11 cellular contexts compared by ENCODE assay signal in the genomic region with DNA sequence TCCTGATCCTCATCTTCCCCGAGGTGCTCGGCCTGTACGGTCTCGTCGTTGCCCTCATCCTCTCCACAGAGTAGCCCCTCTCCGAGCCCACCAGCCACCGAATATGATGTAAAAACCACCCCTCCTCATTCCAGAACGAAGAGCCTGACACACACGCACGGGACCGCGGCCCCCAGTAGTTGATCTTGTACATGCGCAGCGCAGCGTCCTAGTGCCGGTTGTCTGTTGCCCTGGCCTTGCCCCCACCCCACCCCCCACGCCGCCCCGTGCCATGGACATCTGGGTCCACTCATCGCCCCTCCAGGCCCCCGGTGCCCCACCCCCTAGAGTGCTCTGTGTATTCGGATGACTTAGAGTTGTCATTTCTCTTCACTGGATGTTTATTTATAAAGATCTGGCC. TPM values are rescaled to one million over a fixed set of nuclear protein-coding genes. Genes with fewer than 3 reads are reported as not detected.
DNase-seq lines count a peak whose midpoint lies in the region; ATAC-seq and TF ChIP-seq lines count a peak whose summit lies in the region.
"Had no signal": no experiment of that assay in that cellular context is flagged by ENCODE, and none has a peak within 500 bp of the region (broad histone marks: within the 10 kb centered on the region; RNA-seq: fewer than 3 reads in every experiment).

No MANE protein-coding gene starts in this region.

- intact Hi-C loops in Caco-2 (cut with micrococcal nuclease; ENCODE audit: unreplicated experiment) (no loop called here), heart right ventricle (cut with DNase I) (loop anchor here in 8 of 10 donors (2.0 to 10.0 kb wide), 8 partner anchors 35 to 150 kb away; partner anchors contain the start of gene RPL7L1 (in 5 of the 8))

- no peaks in the 10 kb centered on the region for H3K27me3 ChIP-seq in Caco-2 (replicated peaks; ENCODE audit: control insufficient read depth, insufficient read depth, low read length)
- no peaks in the 10 kb centered on the region for H3K27me3 ChIP-seq in heart right ventricle
- H3K27me3 ChIP-seq in skeletal muscle tissue (ENCODE audit: control insufficient read depth in 3 of 3, insufficient read depth in 3 of 3, low read length in 3 of 3): no peaks in the 10 kb centered on the region

- no peaks in the 10 kb centered on the region for H3K9me3 ChIP-seq in Caco-2
- no peaks in the 10 kb centered on the region for H3K9me3 ChIP-seq in heart right ventricle
- no peaks in the 10 kb centered on the region for H3K9me3 ChIP-seq in skeletal muscle tissue (ENCODE audit: control insufficient read depth in 3 of 3, low read length in 3 of 3)

- H3K4me1 Mint-ChIP-seq in Caco-2 (ENCODE audit: low read depth, unreplicated experiment): peaks cover 12% of the 10 kb centered on the region
- H3K4me1 Mint-ChIP-seq in activated T-helper 17 cell treated with anti-CD3 and anti-CD28 coated beads, Interleukin-2, amount 50 U/mL, for 72 hours: peaks cover 12% of the 10 kb centered on the region
- H3K4me1 Mint-ChIP-seq: neural crest cell had no signal

- CTCF ChIA-PET in Caco-2 (lab: Charles Lee): interaction anchor here (0.7 to 2.4 kb wide), 2 partner anchors 66 to 684 kb away, joined by 5 to 34 read pairs; no protein-coding TSS in a partner anchor

- no TSS peak for BruUV-seq in Caco-2 (replicated peaks; lab: Mats Ljungman, UMichigan)

- no peaks in the 10 kb centered on the region for H3K27me3 Mint-ChIP-seq in Caco-2 (ENCODE audit: insufficient read depth, unreplicated experiment)
- H3K27me3 Mint-ChIP-seq in activated T-helper 17 cell treated with anti-CD3 and anti-CD28 coated beads, Interleukin-2, amount 50 U/mL, for 72 hours: no peaks in the 10 kb centered on the region

- DNase-seq in Caco-2 (no peak), heart right ventricle (no peak), NCI-H526 (lab: John Stamatoyannopoulos, UW) (no peak), hippocampal formation (lab: John Stamatoyannopoulos, UW) (no peak), superior temporal gyrus (ENCODE audit: extremely low spot score) (no peak)
- DNase-seq: SW 1271 had no signal

- POLR2A ChIA-PET in Caco-2 (lab: Charles Lee): no interaction called here

- H3K4me3 ChIP-seq in Caco-2 (ENCODE audit: low read depth, low read length) (no peak overlapping the region; the same call in 1 of the 2 replicates), heart right ventricle (peak overlapping the region in 9 of 10 donors; percentile 47 to 66 (median 58)), skeletal muscle tissue (ENCODE audit: low read length in 3 of 3) (peak overlapping the region in 2 of 3 donors; percentile 77 to 81)

- H3K4me3 Mint-ChIP-seq in Caco-2 (ENCODE audit: unreplicated experiment): peak overlapping the region; percentile 69
- peak overlapping the region; percentile 79 for H3K4me3 Mint-ChIP-seq in activated T-helper 17 cell treated with anti-CD3 and anti-CD28 coated beads, Interleukin-2, amount 50 U/mL, for 72 hours
- H3K4me3 Mint-ChIP-seq: neural crest cell had no signal

- peaks cover 4% of the 10 kb centered on the region; the same call in 1 of the 2 replicates for H3K4me1 ChIP-seq in Caco-2
- H3K4me1 ChIP-seq in heart right ventricle: peaks cover 4 to 20% (median 14%) of the 10 kb centered on the region in 9 donors
- peaks cover 15 to 21% (median 18%) of the 10 kb centered on the region in 3 donors for H3K4me1 ChIP-seq in skeletal muscle tissue (ENCODE audit: control insufficient read depth in 3 of 3, insufficient read depth in 3 of 3, low read length in 3 of 3)

- H3K36me3 ChIP-seq in Caco-2 (ENCODE audit: control insufficient read depth, insufficient read depth, low read length): no peaks in the 10 kb centered on the region
- H3K36me3 ChIP-seq in heart right ventricle: no peaks in the 10 kb centered on the region
- H3K36me3 ChIP-seq in skeletal muscle tissue (ENCODE audit: control insufficient read depth in 3 of 3, insufficient read depth in 3 of 3, low read length in 3 of 3): no peaks in the 10 kb centered on the region

- no peak overlapping the region for H3K27ac Mint-ChIP-seq in Caco-2 (ENCODE audit: unreplicated experiment)
- peak overlapping the region; percentile 92 for H3K27ac Mint-ChIP-seq in activated T-helper 17 cell treated with anti-CD3 and anti-CD28 coated beads, Interleukin-2, amount 50 U/mL, for 72 hours

- peak overlapping the region in 9 of 10 donors; percentile 34 to 88 (median 76) for H3K27ac ChIP-seq in heart right ventricle
- H3K27ac ChIP-seq in skeletal muscle tissue (ENCODE audit: low read depth, low read length): no peak overlapping the region

- H3K36me3 Mint-ChIP-seq in Caco-2 (ENCODE audit: insufficient read depth, unreplicated experiment): no peaks in the 10 kb centered on the region
- no peaks in the 10 kb centered on the region for H3K36me3 Mint-ChIP-seq in activated T-helper 17 cell treated with anti-CD3 and anti-CD28 coated beads, Interleukin-2, amount 50 U/mL, for 72 hours (ENCODE audit: low read depth)

- ATAC-seq in activated T-helper 17 cell treated with anti-CD3 and anti-CD28 coated beads, Interleukin-2, amount 50 U/mL, for 72 hours (replicated peaks): no peak
- ATAC-seq in heart right ventricle (peak in 4 of 8 donors; percentile 11 to 51 (median 18)), HG02798 (IDR thresholded peaks at IDR 0.05; ENCODE audit: poor library complexity, unreplicated experiment) (no peak)

- 55 to 64% methylated on average over 22 of the region's 22 CpGs for WGBS in heart right ventricle, 2 donors

- H3K9me3 Mint-ChIP-seq in Caco-2 (ENCODE audit: unreplicated experiment): no peaks in the 10 kb centered on the region
- no peaks in the 10 kb centered on the region for H3K9me3 Mint-ChIP-seq in activated T-helper 17 cell treated with anti-CD3 and anti-CD28 coated beads, Interleukin-2, amount 50 U/mL, for 72 hours
- H3K9me3 Mint-ChIP-seq: neural crest cell had no signal

- TF ChIP-seq CTCF in Caco-2 (IDR thresholded peaks at IDR 0.05; ENCODE audit: insufficient read depth in 1 of 2, low read depth in 1 of 2, low read length in 1 of 2, severe bottlenecking in 1 of 2, unreplicated experiment in 1 of 2) (no peak), heart right ventricle (IDR thresholded peaks at IDR 0.05) (no peak)

- H3K9ac ChIP-seq in skeletal muscle tissue (ENCODE audit: low read depth in 1 of 3, low read length in 3 of 3): peak overlapping the region; percentile 70 to 81 (median 77)

RNA-seq across cellular contexts. Expression of gene PRPH2, which starts 5.2 kb away (rescaled TPM):
- total RNA-seq in Caco-2 (2022) (not detected in 2 replicates), heart right ventricle (1 to 10 TPM in 5 of 10 donors, under 1 TPM in 5; 0.36 to 2.7 (median 1.0) TPM), skeletal muscle tissue (5.7 TPM)
- not detected for total RNA-seq in activated T-helper 17 cell treated with anti-CD3 and anti-CD28 coated beads, Interleukin-2, amount 50 U/mL, for 72 hours
- polyA plus RNA-seq in heart right ventricle: under 1 TPM; 0.51 TPM
- total RNA-seq: NCI-H460, neural crest cell had no signal

RNA-seq across cellular contexts. Expression of gene TBCC, which starts 18.3 kb away (rescaled TPM):
- total RNA-seq in Caco-2 (2022) (17.0 and 20.4 TPM in 2 replicates), heart right ventricle (10 to 100 TPM in 9 of 10 donors, 1 to 10 TPM in 1; 9.8 to 16.1 (median 13.3) TPM), skeletal muscle tissue (57.9 TPM)
- 10 to 100 TPM; 16.6 to 17.7 TPM for total RNA-seq in activated T-helper 17 cell treated with anti-CD3 and anti-CD28 coated beads, Interleukin-2, amount 50 U/mL, for 72 hours
- polyA plus RNA-seq in heart right ventricle: 10 to 100 TPM; 17.1 to 22.4 TPM

RNA-seq across cellular contexts. Expression of gene BICRAL, which starts 54.2 kb away (rescaled TPM):
- 5.0 and 5.3 TPM in 2 replicates for total RNA-seq in Caco-2 (2022)
- total RNA-seq in activated T-helper 17 cell treated with anti-CD3 and anti-CD28 coated beads, Interleukin-2, amount 50 U/mL, for 72 hours: 10 to 100 TPM; 16.7 to 19.3 TPM
- 10 to 100 TPM; 10.7 to 15.7 (median 13.8) TPM for total RNA-seq in heart right ventricle
- polyA plus RNA-seq in heart right ventricle: 1 to 10 TPM; 2.7 to 3.5 TPM
- 10.4 TPM for total RNA-seq in skeletal muscle tissue
